ENCODE assay signal across 9 cellular contexts in genomic region chr10:24901686-24902399, GRCh38. TPM values are rescaled to one million over a fixed set of nuclear protein-coding genes. Genes with fewer than 3 reads are reported as not detected.
DNase-seq lines count a peak whose midpoint lies in the region; ATAC-seq, FAIRE-seq and TF ChIP-seq lines count a peak whose summit lies in the region.
"Had no signal": no experiment of that assay in that cellular context is flagged by ENCODE, and none has a peak within 500 bp of the region (broad histone marks: within the 10 kb centered on the region; RNA-seq: fewer than 3 reads in every experiment).

No MANE protein-coding gene starts in this region.

- DNase-seq in DMS 273 (lab: John Stamatoyannopoulos, UW; ENCODE audit: unreplicated experiment) (peak; percentile 36), DMS 273 treated with DMSO at 0.1 percent for 48 hours (lab: John Stamatoyannopoulos, UW) (no peak), M059J (ENCODE audit: low read depth) (peak; percentile 92), K562 (ENCODE audit: extremely low read depth in 1 of 4, low spot score in 3 of 4) (peak; percentile 72 to 91 (median 76)), left lobe of liver (ENCODE audit: low spot score) (no peak), aorta (peak in 1 of 2 donors; percentile 71), KG1 (lab: John Stamatoyannopoulos, UW) (no peak)

- H3K27ac ChIP-seq in K562 (ENCODE audit: extremely low read depth, low read depth, low read length) (peak overlapping the region; percentile 86), aorta (ENCODE audit: low read depth in 1 of 2, low read length in 2 of 2) (no peak overlapping the region)
- H3K27ac ChIP-seq: 22Rv1 had no signal

- H3K4me3 ChIP-seq in K562 (peak overlapping the region; percentile 4; the same call in 1 of the 2 replicates), aorta (ENCODE audit: low read length in 2 of 2) (no peak overlapping the region)

- ATAC-seq in GM21529 (IDR thresholded peaks at IDR 0.05; ENCODE audit: unreplicated experiment) (peak; percentile 37), K562 (peak; percentile 80), left lobe of liver (peak; percentile 71), aorta (ENCODE audit: low FRiP score) (peak; percentile 81)

- no peaks in the 10 kb centered on the region for H3K27me3 ChIP-seq in K562 (ENCODE audit: control insufficient read depth in 2 of 2, insufficient read depth in 2 of 2, low read length in 2 of 2)
- H3K27me3 ChIP-seq in aorta (ENCODE audit: control insufficient read depth in 1 of 2, insufficient read depth in 2 of 2, low read length in 1 of 2) = no peaks in the 10 kb centered on the region

- peak; percentile 81; the same call in 1 of the 2 replicates for TF ChIP-seq EP300 in K562 (IDR thresholded peaks at IDR 0.05; ENCODE audit: low read length)

- peak overlapping the region; percentile 8 to 50; a peak in 2 of 4 replicates for H3K9ac ChIP-seq in K562 (ENCODE audit: insufficient read depth in 1 of 2, low read depth in 2 of 2, low read length in 2 of 2)

- no peak for TF ChIP-seq CTCF in K562 (IDR thresholded peaks at IDR 0.05 in 2 of 3, conservative IDR thresholded peaks at IDR 0.05 in 1 of 3; ENCODE audit: insufficient read depth in 2 of 3, low read depth in 1 of 3, low read length in 3 of 3)

- no peaks in the 10 kb centered on the region for H4K20me1 ChIP-seq in K562 (replicated peaks; ENCODE audit: control insufficient read depth, insufficient read depth, low read length)

- FAIRE-seq in K562 (lab: Jason Lieb, UNC) = peak; percentile 88

- no peaks in the 10 kb centered on the region for H3K79me2 ChIP-seq in K562 (ENCODE audit: control insufficient read depth, insufficient read depth, low read length)

- no TSS peak for BruUV-seq in K562 (replicated peaks; lab: Mats Ljungman, UMichigan)

- CTCF ChIA-PET in K562 (lab: Yijun Ruan, JAX; ENCODE audit: low intra/inter-chr PET ratio) = no interaction called here

- peak overlapping the region; percentile 23 for H2AFZ ChIP-seq in K562 (ENCODE audit: low read depth, low read length)

- POLR2A ChIA-PET in K562 (lab: Yijun Ruan, JAX) = interaction anchor here (0.6 to 0.7 kb wide), 3 partner anchors 35 to 195 kb away, joined by 3 read pairs; no protein-coding TSS in a partner anchor

- no peak for TF ChIP-seq POLR2A in K562 (conservative IDR thresholded peaks at IDR 0.05)

- in situ Hi-C loops in K562 (cut with MboI) = no loop called here

- H3K4me2 ChIP-seq in K562 (ENCODE audit: insufficient read depth, low read length) = peak overlapping the region; percentile 53

- H3K4me1 ChIP-seq in K562 (replicated peaks in 1 of 2; ENCODE audit: control insufficient read depth in 2 of 2, insufficient read depth in 2 of 2, low read length in 2 of 2) = peaks cover 21 to 55% of the 10 kb centered on the region in 2 experiments
- H3K4me1 ChIP-seq in aorta (ENCODE audit: control insufficient read depth in 1 of 2, insufficient read depth in 2 of 2, low read length in 2 of 2) = peaks cover 2 to 4% of the 10 kb centered on the region in 2 donors

- intact Hi-C loops in K562 (cut with micrococcal nuclease) = loop anchor here (5.0 kb wide), 1 partner anchor 50 kb away; the partner anchor contains the start of gene PRTFDC1
- intact Hi-C loops in aorta (cut with DNase I) = no loop called here

- 0 out of 4 replicates have a peak, but pooled peaks of 1 of the 2 experiments have one; percentile 1 for TF ChIP-seq RAD21 in K562 (CRISPR knock-in tag; conservative IDR thresholded peaks at IDR 0.05 in 1 of 2, IDR thresholded peaks at IDR 0.05 in 1 of 2)

- H3K36me3 ChIP-seq in K562 (ENCODE audit: control insufficient read depth, insufficient read depth, low read length) (no peaks in the 10 kb centered on the region), aorta (ENCODE audit: control insufficient read depth in 1 of 2, insufficient read depth in 2 of 2, low read length in 1 of 2) (no peaks in the 10 kb centered on the region)

- 2% methylated on average over 5 of the region's 5 CpGs for WGBS in K562 (ENCODE audit: insufficient coverage, low coverage, missing lambda C conversion rate)
- WGBS in aorta, 2 donors = 16 to 18% methylated on average over 5 of the region's 5 CpGs

- H3K9me3 ChIP-seq in K562 (replicated peaks; ENCODE audit: control insufficient read depth, insufficient read depth, low read depth, low read length) (no peaks in the 10 kb centered on the region), aorta (ENCODE audit: control insufficient read depth, low read length) (no peaks in the 10 kb centered on the region)

- H3K9me1 ChIP-seq in K562 (ENCODE audit: control insufficient read depth, insufficient read depth, low read length) = no peaks in the 10 kb centered on the region

TF ChIP-seq in K562, 482 proteins besides CTCF, POLR2A, EP300 and RAD21 (continues in another document):
- no peak for TF ChIP-seq ZNF212 (CRISPR knock-in tag; IDR thresholded peaks at IDR 0.05)
- TF ChIP-seq ZNF277 (CRISPR knock-in tag; IDR thresholded peaks at IDR 0.05; ENCODE audit: borderline replicate concordance) = no peak
- TF ChIP-seq NR3C1 (CRISPR knock-in tag; IDR thresholded peaks at IDR 0.05) = no peak
- no peak; the same call in 1 of the 2 replicates for TF ChIP-seq MTA1 (IDR thresholded peaks at IDR 0.05; ENCODE audit: borderline replicate concordance)
- no peak for TF ChIP-seq RB1 (IDR thresholded peaks at IDR 0.05; ENCODE audit: low read depth)
- TF ChIP-seq CHCHD3 (CRISPR knock-in tag; IDR thresholded peaks at IDR 0.05) = no peak
- no peak for TF ChIP-seq ZNF121 (CRISPR knock-in tag; conservative IDR thresholded peaks at IDR 0.05)
- TF ChIP-seq ADNP (tag; IDR thresholded peaks at IDR 0.05) = no peak
- no peak for TF ChIP-seq ZKSCAN3 (CRISPR knock-in tag; IDR thresholded peaks at IDR 0.05)
- TF ChIP-seq MTA3 (IDR thresholded peaks at IDR 0.05; ENCODE audit: borderline replicate concordance) = peak; percentile 68; the same call in 1 of the 2 replicates
- no peak for TF ChIP-seq ZNF165 (CRISPR knock-in tag; IDR thresholded peaks at IDR 0.05; ENCODE audit: borderline replicate concordance)
- no peak; a peak in 1 of 4 replicates for TF ChIP-seq UBTF (IDR thresholded peaks at IDR 0.05; ENCODE audit: borderline replicate concordance in 1 of 2, low read depth in 2 of 2, low read length in 2 of 2)
- TF ChIP-seq SIRT6 (IDR thresholded peaks at IDR 0.05; ENCODE audit: low read depth, low read length) = no peak
- no peak for TF ChIP-seq ARID2 (IDR thresholded peaks at IDR 0.05)
- TF ChIP-seq HNRNPL (IDR thresholded peaks at IDR 0.05; ENCODE audit: low read depth, low read length) = no peak
- TF ChIP-seq KLF6 (CRISPR knock-in tag; IDR thresholded peaks at IDR 0.05; ENCODE audit: borderline replicate concordance) = no peak
- TF ChIP-seq SRF (CRISPR knock-in tag; IDR thresholded peaks at IDR 0.05) = no peak

RNA-seq across cellular contexts. Expression of gene PRTFDC1, which starts 50.6 kb away (rescaled TPM):
- 15.3 and 18.0 TPM in 2 replicates for total RNA-seq in M059J (2014; rRNA removed; shearing (Covaris generic))
- 3.9 and 7.0 TPM in 2 replicates for total RNA-seq in K562 (2011; cell fraction: chromatin; rRNA removed; ENCODE audit: low replicate concordance)
- 2.5 and 3.3 TPM in 2 replicates for total RNA-seq in K562 (2011; cell fraction: nucleolus; rRNA removed)
- total RNA-seq in K562 (2011; cell fraction: nucleoplasm; rRNA removed) = 3.3 and 4.6 TPM in 2 replicates
- 6.0 and 7.0 TPM in 2 replicates for total RNA-seq in K562 (2014; rRNA removed)
- 10.0 and 14.4 TPM in 2 replicates for total RNA-seq in K562 (2014; rRNA removed; fragmentation: Illumina TruSeq; extraction: Trizol)
- 9.4 and 9.5 TPM in 2 replicates for total RNA-seq in K562 (2015; rRNA removed; fragmentation: Illumina TruSeq; extraction: Trizol)
- 7.5 and 8.0 TPM in 2 replicates for total RNA-seq in K562 (2021)
- 17.4 and 27.6 TPM in 2 replicates for polyA plus RNA-seq in K562 (2011; rRNA removed)
- 6.6 and 11.7 TPM in 2 replicates for polyA plus RNA-seq in K562 (2011; cell fraction: cytosol; rRNA removed)
- 7.0 and 9.7 TPM in 2 replicates for polyA plus RNA-seq in K562 (2011; cell fraction: nucleus; rRNA removed)
- 12.9 and 14.9 TPM in 2 replicates for polyA plus RNA-seq in K562 (2012)
- 10.7 and 12.5 TPM in 2 replicates for polyA plus RNA-seq in K562 (2014; fragmentation: Illumina TruSeq; extraction: Trizol)
- polyA plus RNA-seq in K562 (2014; fragmentation: Nextera tagmentation; extraction: Ambion mirVana) = 10 to 100 TPM; 19.0 to 19.7 TPM
- 9.1 TPM in 2 replicates for polyA plus RNA-seq in K562 (2014; rRNA removed)
- 24.3 and 33.2 TPM in 2 replicates for polyA minus RNA-seq in K562 (2011; rRNA and poly(A)+ RNA removed)
- 1.8 and 8.7 TPM in 2 replicates for polyA minus RNA-seq in K562 (2011; cell fraction: cytosol; rRNA and poly(A)+ RNA removed)
- polyA minus RNA-seq in K562 (2011; cell fraction: nucleus; rRNA and poly(A)+ RNA removed) = 4.0 and 7.3 TPM in 2 replicates
- total RNA-seq in left lobe of liver = 0.63 TPM
- total RNA-seq in aorta = 1 to 10 TPM; 3.1 to 9.2 TPM
- 10 to 100 TPM; 14.4 to 15.7 TPM for polyA plus RNA-seq in aorta

Comparison
In these comparisons a context has a peak if more than half of its experiments do, and no peak if none do; other contexts are left out.
1. DNase-seq: peak in DMS 273 (single experiment), M059J (single experiment) and K562 (4 of 4); none in DMS 273 treated with DMSO at 0.1 percent for 48 hours (single experiment), left lobe of liver (single experiment) and KG1 (single experiment).
2. Peak in every context shown above with its lines, with median percentiles within 50 percentile points of each other: ATAC-seq.